8 cellular contexts compared by ENCODE assay signal in genomic region chr3:49405571-49405970, GRCh38. TPM values are rescaled to one million over a fixed set of nuclear protein-coding genes. Genes with fewer than 3 reads are reported as not detected.
DNase-seq lines count a peak whose midpoint lies in the region; ATAC-seq, FAIRE-seq and TF ChIP-seq lines count a peak whose summit lies in the region.
"Not testable (repeated sequence)": the region's sequence is repeated elsewhere in the genome, so short reads cannot be mapped to it uniquely, and the experiment has no call there.

No MANE protein-coding gene starts in this region.

- BruUV-seq in IMR-90 (replicated peaks; lab: Mats Ljungman, UMichigan): not testable (repeated sequence)

- intact Hi-C loops in IMR-90 (cut with micrococcal nuclease); activated CD4-positive, alpha-beta memory T cell treated with anti-CD3 and anti-CD28 coated beads for 36 hours (cut with micrococcal nuclease); breast epithelium (cut with DNase I; ENCODE audit: low total_unique reads); naive thymus-derived CD4-positive, alpha-beta T cell (cut with micrococcal nuclease); gastrocnemius medialis (cut with DNase I; ENCODE audit: low total_unique reads); thyroid gland (cut with DNase I): not testable (repeated sequence)

- not testable (repeated sequence) for H3K9me3 Mint-ChIP-seq in activated CD4-positive, alpha-beta memory T cell treated with anti-CD3 and anti-CD28 coated beads for 36 hours; naive thymus-derived CD4-positive, alpha-beta T cell

- H2BK120ac ChIP-seq in IMR-90 (ENCODE audit: low read depth, low read length): not testable (repeated sequence)

- H3K36me3 ChIP-seq in IMR-90 (ENCODE audit: control insufficient read depth, insufficient read depth, low read length); breast epithelium; cardiac muscle cell; naive thymus-derived CD4-positive, alpha-beta T cell (ENCODE audit: control insufficient read depth in 2 of 3, insufficient read depth in 3 of 3, low read length in 3 of 3); gastrocnemius medialis; thyroid gland: not testable (repeated sequence)

- in situ Hi-C loops in IMR-90 (cut with MboI; ENCODE audit: low sequenced_read_pairs); gastrocnemius medialis (cut with MboI; ENCODE audit: low sequenced_read_pairs in 4 of 4): not testable (repeated sequence)

- H3K27me3 Mint-ChIP-seq in activated CD4-positive, alpha-beta memory T cell treated with anti-CD3 and anti-CD28 coated beads for 36 hours; naive thymus-derived CD4-positive, alpha-beta T cell: not testable (repeated sequence)

- TF ChIP-seq RAD21 in A549 (conservative IDR thresholded peaks at IDR 0.05 in 1 of 2, IDR thresholded peaks at IDR 0.05 in 1 of 2); IMR-90 (IDR thresholded peaks at IDR 0.05; ENCODE audit: low read length): not testable (repeated sequence)

- not testable (repeated sequence) for H4K8ac ChIP-seq in IMR-90 (ENCODE audit: low read depth in 2 of 2, low read length in 2 of 2)

- H3K4me1 ChIP-seq in A549 (peaks cover 55% of the 10 kb centered on the region; the same call in 2 of the 3 replicates), breast epithelium (peaks cover 3 to 15% of the 10 kb centered on the region in 2 donors), cardiac muscle cell (ENCODE audit: low read depth) (peaks cover 23% of the 10 kb centered on the region), gastrocnemius medialis (peaks cover 83 to 85% of the 10 kb centered on the region in 2 donors), thyroid gland (peaks cover 66 to 88% of the 10 kb centered on the region in 2 donors)
- not testable (repeated sequence) for H3K4me1 ChIP-seq in IMR-90 (ENCODE audit: control insufficient read depth, insufficient read depth, low read length)
- peaks cover 35 to 45% of the 10 kb centered on the region in 2 donors for H3K4me1 ChIP-seq in naive thymus-derived CD4-positive, alpha-beta T cell (ENCODE audit: control insufficient read depth in 2 of 2, insufficient read depth in 2 of 2, low read length in 2 of 2)

- WGBS in A549 (ENCODE audit: missing lambda C conversion rate): 77% methylated on average over 9 of the region's 9 CpGs
- no CpG with 5 or more reads among the region's 9 CpGs for WGBS in IMR-90 (ENCODE audit: extremely low coverage in 2 of 2, insufficient read length in 1 of 2), 2 experiments
- 15 to 21% methylated on average over 9 of the region's 9 CpGs for WGBS in thyroid gland, 2 donors

- peaks cover 97% of the 10 kb centered on the region for H4K20me1 ChIP-seq in IMR-90 (ENCODE audit: insufficient read depth, low read length)

- POLR2A ChIA-PET in A549 (lab: Yijun Ruan, JAX); IMR-90 (lab: Charles Lee; ENCODE audit: unreplicated experiment): not testable (repeated sequence)
- POLR2A ChIA-PET in activated CD4-positive, alpha-beta memory T cell treated with anti-CD3 and anti-CD28 coated beads for 36 hours (lab: Charles Lee): interaction anchor here (2.3 kb wide), 1 partner anchor 66 kb away, joined by 7 read pairs; the partner anchor contains the start of gene USP4
- POLR2A ChIA-PET in naive thymus-derived CD4-positive, alpha-beta T cell (lab: Charles Lee): interaction anchor here (0.6 to 1.6 kb wide), 4 partner anchors 10 to 1889 kb away, joined by 3 to 6 read pairs (median 4); no protein-coding TSS in a partner anchor

- peak overlapping the region; percentile 7; the same call in 1 of the 2 replicates for H3K23ac ChIP-seq in IMR-90 (ENCODE audit: low read depth, low read length)

- not testable (repeated sequence) for H3K4ac ChIP-seq in IMR-90 (ENCODE audit: low read depth, low read length)

- H3K9me3 ChIP-seq in A549; IMR-90 (ENCODE audit: control insufficient read depth, insufficient read depth, low read length); breast epithelium; cardiac muscle cell (ENCODE audit: low read depth); naive thymus-derived CD4-positive, alpha-beta T cell (ENCODE audit: control insufficient read depth in 2 of 3, low read length in 3 of 3); gastrocnemius medialis; thyroid gland: not testable (repeated sequence)

- not testable (repeated sequence) for H2AK5ac ChIP-seq in IMR-90 (ENCODE audit: low read depth, low read length)

- not testable (repeated sequence) for H3K4me3 ChIP-seq in A549; IMR-90 (ENCODE audit: insufficient read depth, low read depth, low read length); breast epithelium; cardiac muscle cell; naive thymus-derived CD4-positive, alpha-beta T cell (ENCODE audit: low read length); gastrocnemius medialis; thyroid gland (replicated peaks in 1 of 3)

- TF ChIP-seq CTCF in A549 (IDR thresholded peaks at IDR 0.05); IMR-90 (conservative IDR thresholded peaks at IDR 0.05; ENCODE audit: low read depth, low read length); breast epithelium (IDR thresholded peaks at IDR 0.05); cardiac muscle cell (IDR thresholded peaks at IDR 0.05; ENCODE audit: low read depth, low read length); gastrocnemius medialis (IDR thresholded peaks at IDR 0.05 in 4 of 5, conservative IDR thresholded peaks at IDR 0.05 in 1 of 5); thyroid gland (IDR thresholded peaks at IDR 0.05): not testable (repeated sequence)

- not testable (repeated sequence) for TF ChIP-seq EP300 in A549 (IDR thresholded peaks at IDR 0.05)

- peaks cover 16% of the 10 kb centered on the region for H3K9me1 ChIP-seq in IMR-90 (ENCODE audit: insufficient read depth, low read length)

- H3K36me3 Mint-ChIP-seq in activated CD4-positive, alpha-beta memory T cell treated with anti-CD3 and anti-CD28 coated beads for 36 hours: peaks cover 21% of the 10 kb centered on the region
- H3K36me3 Mint-ChIP-seq in naive thymus-derived CD4-positive, alpha-beta T cell: peaks cover 0 to 21% (median 8%) of the 10 kb centered on the region in 5 donors

- not testable (repeated sequence) for FAIRE-seq in A549 (lab: Jason Lieb, UNC)

- not testable (repeated sequence) for TF ChIP-seq POLR2A in A549 (IDR thresholded peaks at IDR 0.05; ENCODE audit: low read length); IMR-90 (IDR thresholded peaks at IDR 0.05; ENCODE audit: low read depth, low read length); breast epithelium (IDR thresholded peaks at IDR 0.05); gastrocnemius medialis (IDR thresholded peaks at IDR 0.05); thyroid gland (IDR thresholded peaks at IDR 0.05)

- H4K91ac ChIP-seq in IMR-90 (ENCODE audit: insufficient read depth, low read depth, low read length): not testable (repeated sequence)

- not testable (repeated sequence) for DNase-seq in A549 (ENCODE audit: low read depth in 1 of 2, low spot score in 1 of 2); IMR-90; activated CD4-positive, alpha-beta memory T cell treated with anti-CD3 and anti-CD28 coated beads for 36 hours; breast epithelium (ENCODE audit: low spot score in 2 of 2); cardiac muscle cell (ENCODE audit: low read depth in 1 of 2, low spot score in 1 of 2); naive thymus-derived CD4-positive, alpha-beta T cell; gastrocnemius medialis
- DNase-seq in thyroid gland: peak; percentile 88

- not testable (repeated sequence) for H2BK5ac ChIP-seq in IMR-90 (ENCODE audit: low read depth, low read length, poor library complexity, severe bottlenecking)

- not testable (repeated sequence) for H4K5ac ChIP-seq in IMR-90 (ENCODE audit: low read depth, low read length)

- H3K4me3 Mint-ChIP-seq in activated CD4-positive, alpha-beta memory T cell treated with anti-CD3 and anti-CD28 coated beads for 36 hours: not testable (repeated sequence)
- H3K4me3 Mint-ChIP-seq in naive thymus-derived CD4-positive, alpha-beta T cell: peak overlapping the region in 6 of 10 donors; percentile 10 to 65 (median 22)

- H3K27ac Mint-ChIP-seq in activated CD4-positive, alpha-beta memory T cell treated with anti-CD3 and anti-CD28 coated beads for 36 hours: peak overlapping the region; percentile 44
- H3K27ac Mint-ChIP-seq in naive thymus-derived CD4-positive, alpha-beta T cell: peak overlapping the region in 7 of 9 donors; percentile 5 to 89 (median 27)

- H3K56ac ChIP-seq in IMR-90 (ENCODE audit: extremely low read depth, insufficient read depth, low read length): not testable (repeated sequence)

- H3K27me3 ChIP-seq in IMR-90 (ENCODE audit: control insufficient read depth, insufficient read depth, low read length); breast epithelium; cardiac muscle cell; naive thymus-derived CD4-positive, alpha-beta T cell (ENCODE audit: control insufficient read depth in 2 of 2, insufficient read depth in 2 of 2, low read length in 2 of 2); gastrocnemius medialis; thyroid gland: not testable (repeated sequence)

- ATAC-seq in A549; IMR-90 (ENCODE audit: low read depth); naive thymus-derived CD4-positive, alpha-beta T cell: not testable (repeated sequence)
- peak in 1 of 2 donors; percentile 50 for ATAC-seq in gastrocnemius medialis

- H2BK15ac ChIP-seq in IMR-90 (ENCODE audit: low read depth, low read length): not testable (repeated sequence)

- CTCF ChIA-PET in A549 (lab: Yijun Ruan, JAX): interaction anchor here (0.6 to 0.8 kb wide), 2 partner anchors 34 to 518 kb away, joined by 3 read pairs; no protein-coding TSS in a partner anchor
- CTCF ChIA-PET in IMR-90 (lab: Yijun Ruan, JAX): not testable (repeated sequence)
- CTCF ChIA-PET in activated CD4-positive, alpha-beta memory T cell treated with anti-CD3 and anti-CD28 coated beads for 36 hours (lab: Charles Lee): interaction anchor here (0.7 to 1.7 kb wide), 5 partner anchors 11 to 397 kb away, joined by 3 to 7 read pairs (median 3); no protein-coding TSS in a partner anchor
- CTCF ChIA-PET in naive thymus-derived CD4-positive, alpha-beta T cell (lab: Charles Lee): interaction anchor here (0.5 to 0.6 kb wide), 2 partner anchors 23 to 45 kb away, joined by 3 read pairs; partner anchors contain the start of gene NICN1

- H3K4me2 ChIP-seq in A549: peak overlapping the region; percentile 32; the same call in 1 of the 3 replicates
- not testable (repeated sequence) for H3K4me2 ChIP-seq in IMR-90 (ENCODE audit: low read depth, low read length)

- H3K9ac ChIP-seq in IMR-90 (ENCODE audit: low read depth, low read length): not testable (repeated sequence)

- H3K27ac ChIP-seq in A549; IMR-90 (ENCODE audit: insufficient read depth, low read length); naive thymus-derived CD4-positive, alpha-beta T cell (ENCODE audit: low read depth, low read length): not testable (repeated sequence)
- peak overlapping the region; percentile 48 to 55 for H3K27ac ChIP-seq in breast epithelium
- peak overlapping the region; percentile 62 for H3K27ac ChIP-seq in cardiac muscle cell
- H3K27ac ChIP-seq in gastrocnemius medialis: peak overlapping the region; percentile 66 to 96 (median 92)
- peak overlapping the region; percentile 9 to 68 (median 61) for H3K27ac ChIP-seq in thyroid gland

- not testable (repeated sequence) for H2AK9ac ChIP-seq in IMR-90 (replicated peaks; ENCODE audit: low read depth, low read length, poor library complexity)

- H3K79me1 ChIP-seq in IMR-90 (ENCODE audit: low read depth in 1 of 2, low read length in 2 of 2): peaks cover 0 to 24% of the 10 kb centered on the region in 2 experiments; a peak in 2 of 4 replicates

- H3K4me1 Mint-ChIP-seq in activated CD4-positive, alpha-beta memory T cell treated with anti-CD3 and anti-CD28 coated beads for 36 hours (ENCODE audit: low read depth): peaks cover 59% of the 10 kb centered on the region
- H3K4me1 Mint-ChIP-seq in naive thymus-derived CD4-positive, alpha-beta T cell: peaks cover 49 to 76% (median 60%) of the 10 kb centered on the region in 7 donors

- not testable (repeated sequence) for H2BK20ac ChIP-seq in IMR-90 (ENCODE audit: low read depth, low read length)

- H3K14ac ChIP-seq in IMR-90 (replicated peaks; ENCODE audit: low read depth, low read length): not testable (repeated sequence)

- dilution Hi-C loops in IMR-90 (cut with HindIII; ENCODE audit: low sequenced_read_pairs, unreplicated experiment): not testable (repeated sequence)

- H2AFZ ChIP-seq in IMR-90 (replicated peaks; ENCODE audit: low read length, poor library complexity): not testable (repeated sequence)

- H3K18ac ChIP-seq in IMR-90 (ENCODE audit: low read depth, low read length): not testable (repeated sequence)

RNA-seq across cellular contexts. Expression of gene RHOA, which starts 6.2 kb away (rescaled TPM):
- polyA plus RNA-seq in A549 (2011; rRNA removed) (332 and 343 TPM in 2 replicates), A549 (2017; fragmentation: RNase III; extraction: RNeasy Plus Mini Kit Qiagen cat#74134 plus additional on column Dnase treatment) (549 to 596 TPM (median 587 TPM) in 3 replicates), IMR-90 (2012; rRNA removed) (369 and 383 TPM in 2 replicates), cardiac muscle cell (356 and 359 TPM in 2 replicates)
- polyA plus RNA-seq in A549 (2012; cell fraction: cytosol; rRNA removed): 310 and 372 TPM in 2 replicates
- polyA plus RNA-seq in A549 (2012; cell fraction: nucleus; rRNA removed): 227 and 266 TPM in 2 replicates
- polyA minus RNA-seq in A549 (2011; rRNA and poly(A)+ RNA removed): 381 and 409 TPM in 2 replicates
- total RNA-seq in IMR-90 (2012; rRNA removed) (879 and 897 TPM in 2 replicates), breast epithelium (100 to 1,000 TPM; 314 to 686 (median 317) TPM), cardiac muscle cell (461 and 522 TPM in 2 replicates), gastrocnemius medialis (100 to 1,000 TPM; 244 to 411 (median 282) TPM), thyroid gland (100 to 1,000 TPM; 437 to 789 (median 587) TPM)
- polyA plus RNA-seq in IMR-90 (2012; cell fraction: cytosol; rRNA removed): 692 and 1,180 TPM in 2 replicates
- 208 and 242 TPM in 2 replicates for polyA plus RNA-seq in IMR-90 (2012; cell fraction: nucleus; rRNA removed; ENCODE audit: low replicate concordance)
- total RNA-seq in activated CD4-positive, alpha-beta memory T cell treated with anti-CD3 and anti-CD28 coated beads for 36 hours: 100 to 1,000 TPM; 497 to 514 TPM
- total RNA-seq in naive thymus-derived CD4-positive, alpha-beta T cell: 100 to 1,000 TPM; 212 to 411 (median 218) TPM
- 100 to 1,000 TPM; 439 to 576 TPM for polyA plus RNA-seq in naive thymus-derived CD4-positive, alpha-beta T cell

RNA-seq across cellular contexts. Expression of gene TCTA, which starts 6.7 kb away (rescaled TPM):
- polyA plus RNA-seq in A549 (2011; rRNA removed): 14.8 and 19.9 TPM in 2 replicates
- 18.3 and 25.8 TPM in 2 replicates for polyA plus RNA-seq in A549 (2012; cell fraction: cytosol; rRNA removed)
- 6.0 and 9.5 TPM in 2 replicates for polyA plus RNA-seq in A549 (2012; cell fraction: nucleus; rRNA removed)
- 14.6 to 17.0 TPM (median 15.6 TPM) in 3 replicates for polyA plus RNA-seq in A549 (2017; fragmentation: RNase III; extraction: RNeasy Plus Mini Kit Qiagen cat#74134 plus additional on column Dnase treatment)
- polyA minus RNA-seq in A549 (2011; rRNA and poly(A)+ RNA removed): 15.2 and 19.4 TPM in 2 replicates
- total RNA-seq in IMR-90 (2012; rRNA removed): 12.8 and 15.1 TPM in 2 replicates
- polyA plus RNA-seq in IMR-90 (2012; rRNA removed): 43.2 and 46.6 TPM in 2 replicates
- 32.0 and 57.4 TPM in 2 replicates for polyA plus RNA-seq in IMR-90 (2012; cell fraction: cytosol; rRNA removed)
- polyA plus RNA-seq in IMR-90 (2012; cell fraction: nucleus; rRNA removed; ENCODE audit: low replicate concordance): 14.9 and 15.1 TPM in 2 replicates
- total RNA-seq in activated CD4-positive, alpha-beta memory T cell treated with anti-CD3 and anti-CD28 coated beads for 36 hours: 10 to 100 TPM in 1 of 2 experiments, 1 to 10 TPM in 1; 9.5 to 10.9 TPM
- 10 to 100 TPM; 22.6 to 29.0 (median 25.9) TPM for total RNA-seq in breast epithelium
- 12.1 and 26.7 TPM in 2 replicates for total RNA-seq in cardiac muscle cell
- polyA plus RNA-seq in cardiac muscle cell: 16.8 and 30.6 TPM in 2 replicates
- total RNA-seq in naive thymus-derived CD4-positive, alpha-beta T cell: 10 to 100 TPM; 24.9 to 34.5 (median 28.5) TPM
- polyA plus RNA-seq in naive thymus-derived CD4-positive, alpha-beta T cell: 10 to 100 TPM; 42.2 to 48.3 TPM
- 10 to 100 TPM; 12.0 to 25.8 (median 15.1) TPM for total RNA-seq in gastrocnemius medialis
- 100 to 1,000 TPM in 2 of 4 donors, 10 to 100 TPM in 2; 50.4 to 177 (median 94.8) TPM for total RNA-seq in thyroid gland

RNA-seq across cellular contexts. Expression of gene AMT, which starts 16.7 kb away (rescaled TPM):
- polyA plus RNA-seq in A549 (2011; rRNA removed) (1.4 and 3.4 TPM in 2 replicates), A549 (2017; fragmentation: RNase III; extraction: RNeasy Plus Mini Kit Qiagen cat#74134 plus additional on column Dnase treatment) (0.49 to 0.83 TPM (median 0.70 TPM) in 3 replicates), IMR-90 (2012; rRNA removed) (5.0 and 5.5 TPM in 2 replicates), cardiac muscle cell (105 and 138 TPM in 2 replicates)
- polyA plus RNA-seq in A549 (2012; cell fraction: cytosol; rRNA removed): 0.49 and 0.57 TPM in 2 replicates
- 6.7 and 10.3 TPM in 2 replicates for polyA plus RNA-seq in A549 (2012; cell fraction: nucleus; rRNA removed)
- polyA minus RNA-seq in A549 (2011; rRNA and poly(A)+ RNA removed): 0.91 TPM in 1 of 2 replicates, not detected in the other
- total RNA-seq in IMR-90 (2012; rRNA removed) (0.28 and 0.36 TPM in 2 replicates), breast epithelium (1 to 10 TPM; 2.7 to 8.3 (median 3.6) TPM), cardiac muscle cell (37.3 and 67.2 TPM in 2 replicates), gastrocnemius medialis (1 to 10 TPM in 2 of 4 donors, under 1 TPM in 1, not detected in 1; 0.52 to 1.3 (median 1.1) TPM), thyroid gland (1 to 10 TPM; 3.5 to 7.9 (median 5.9) TPM)
- polyA plus RNA-seq in IMR-90 (2012; cell fraction: cytosol; rRNA removed): 0.90 and 0.91 TPM in 2 replicates
- polyA plus RNA-seq in IMR-90 (2012; cell fraction: nucleus; rRNA removed; ENCODE audit: low replicate concordance): 47.6 and 77.6 TPM in 2 replicates
- 1 to 10 TPM; 2.4 to 2.6 TPM for total RNA-seq in activated CD4-positive, alpha-beta memory T cell treated with anti-CD3 and anti-CD28 coated beads for 36 hours
- 10 to 100 TPM in 3 of 5 experiments, 1 to 10 TPM in 2; 7.9 to 13.9 (median 10.7) TPM for total RNA-seq in naive thymus-derived CD4-positive, alpha-beta T cell
- 1 to 10 TPM; 1.7 to 2.2 TPM for polyA plus RNA-seq in naive thymus-derived CD4-positive, alpha-beta T cell

RNA-seq across cellular contexts. Expression of gene NICN1, which starts 23.6 kb away (rescaled TPM):
- 9.9 and 12.8 TPM in 2 replicates for polyA plus RNA-seq in A549 (2011; rRNA removed)
- polyA plus RNA-seq in A549 (2012; cell fraction: cytosol; rRNA removed): 7.0 and 10.7 TPM in 2 replicates
- 32.1 and 47.5 TPM in 2 replicates for polyA plus RNA-seq in A549 (2012; cell fraction: nucleus; rRNA removed)
- 10.0 to 11.2 TPM (median 10.7 TPM) in 3 replicates for polyA plus RNA-seq in A549 (2017; fragmentation: RNase III; extraction: RNeasy Plus Mini Kit Qiagen cat#74134 plus additional on column Dnase treatment)
- 27.8 and 30.0 TPM in 2 replicates for polyA minus RNA-seq in A549 (2011; rRNA and poly(A)+ RNA removed)
- total RNA-seq in IMR-90 (2012; rRNA removed): 2.8 and 3.4 TPM in 2 replicates
- polyA plus RNA-seq in IMR-90 (2012; rRNA removed): 8.0 and 11.4 TPM in 2 replicates
- 4.5 and 6.7 TPM in 2 replicates for polyA plus RNA-seq in IMR-90 (2012; cell fraction: cytosol; rRNA removed)
- polyA plus RNA-seq in IMR-90 (2012; cell fraction: nucleus; rRNA removed; ENCODE audit: low replicate concordance): 143 and 158 TPM in 2 replicates
- 10 to 100 TPM; 12.0 to 12.8 TPM for total RNA-seq in activated CD4-positive, alpha-beta memory T cell treated with anti-CD3 and anti-CD28 coated beads for 36 hours
- 10 to 100 TPM in 1 of 3 donors, 1 to 10 TPM in 2; 4.5 to 14.0 (median 5.2) TPM for total RNA-seq in breast epithelium
- total RNA-seq in cardiac muscle cell: 6.2 and 21.1 TPM in 2 replicates
- 30.4 and 37.7 TPM in 2 replicates for polyA plus RNA-seq in cardiac muscle cell
- 10 to 100 TPM; 21.6 to 23.9 (median 22.5) TPM for total RNA-seq in naive thymus-derived CD4-positive, alpha-beta T cell
- 1 to 10 TPM; 7.9 to 8.3 TPM for polyA plus RNA-seq in naive thymus-derived CD4-positive, alpha-beta T cell
- total RNA-seq in gastrocnemius medialis: 1 to 10 TPM; 1.9 to 7.0 (median 3.8) TPM
- total RNA-seq in thyroid gland: 10 to 100 TPM; 10.7 to 20.9 (median 16.7) TPM

RNA-seq across cellular contexts. Expression of gene GPX1, which starts 47.4 kb away (rescaled TPM):
- 150 and 157 TPM in 2 replicates for polyA plus RNA-seq in A549 (2011; rRNA removed)
- 490 and 493 TPM in 2 replicates for polyA plus RNA-seq in A549 (2012; cell fraction: cytosol; rRNA removed)
- 305 and 341 TPM in 2 replicates for polyA plus RNA-seq in A549 (2012; cell fraction: nucleus; rRNA removed)
- polyA plus RNA-seq in A549 (2017; fragmentation: RNase III; extraction: RNeasy Plus Mini Kit Qiagen cat#74134 plus additional on column Dnase treatment): 247 to 301 TPM (median 271 TPM) in 3 replicates
- 28.9 and 37.2 TPM in 2 replicates for polyA minus RNA-seq in A549 (2011; rRNA and poly(A)+ RNA removed)
- 126 and 128 TPM in 2 replicates for total RNA-seq in IMR-90 (2012; rRNA removed)
- 680 and 1,004 TPM in 2 replicates for polyA plus RNA-seq in IMR-90 (2012; rRNA removed)
- polyA plus RNA-seq in IMR-90 (2012; cell fraction: cytosol; rRNA removed): 950 and 1,047 TPM in 2 replicates
- 169 and 330 TPM in 2 replicates for polyA plus RNA-seq in IMR-90 (2012; cell fraction: nucleus; rRNA removed; ENCODE audit: low replicate concordance)
- 100 to 1,000 TPM; 176 to 177 TPM for total RNA-seq in activated CD4-positive, alpha-beta memory T cell treated with anti-CD3 and anti-CD28 coated beads for 36 hours
- 100 to 1,000 TPM; 205 to 653 (median 275) TPM for total RNA-seq in breast epithelium
- total RNA-seq in cardiac muscle cell: 328 and 360 TPM in 2 replicates
- polyA plus RNA-seq in cardiac muscle cell: 371 and 429 TPM in 2 replicates
- total RNA-seq in naive thymus-derived CD4-positive, alpha-beta T cell: 100 to 1,000 TPM in 2 of 5 experiments, 10 to 100 TPM in 3; 56.9 to 201 (median 86.9) TPM
- polyA plus RNA-seq in naive thymus-derived CD4-positive, alpha-beta T cell: 100 to 1,000 TPM; 154 to 157 TPM
- 100 to 1,000 TPM in 3 of 4 donors, 10 to 100 TPM in 1; 75.2 to 157 (median 123) TPM for total RNA-seq in gastrocnemius medialis
- 100 to 1,000 TPM; 161 to 398 (median 226) TPM for total RNA-seq in thyroid gland
